In genomic region chr14:94042433-94043091, GRCh38 we compare ENCODE assay signal across 1 cellular context.
TF ChIP-seq lines count a peak whose summit lies in the region.

No MANE protein-coding gene starts in this region.

TF ChIP-seq in H1, 55 proteins besides CTCF, POLR2A, EP300 and RAD21:
- TF ChIP-seq KDM1A (IDR thresholded peaks at IDR 0.05; ENCODE audit: borderline replicate concordance, low read length): no peak
- TF ChIP-seq GTF2F1 (IDR thresholded peaks at IDR 0.05; ENCODE audit: borderline replicate concordance, low read depth, low read length): no peak
- no peak for TF ChIP-seq ZNF274 (IDR thresholded peaks at IDR 0.05; ENCODE audit: borderline replicate concordance, extremely low read depth, low read length)
- no peak for TF ChIP-seq CBX8 (IDR thresholded peaks at IDR 0.05; ENCODE audit: borderline replicate concordance, low read depth, low read length)
- no peak for TF ChIP-seq SAP30 (IDR thresholded peaks at IDR 0.05; ENCODE audit: insufficient read depth, insufficient replicate concordance, low read length)
- TF ChIP-seq SP2 (IDR thresholded peaks at IDR 0.05; ENCODE audit: low read length): no peak
- no peak for TF ChIP-seq ASH2L (IDR thresholded peaks at IDR 0.05; ENCODE audit: low read length)
- TF ChIP-seq RFX5 (IDR thresholded peaks at IDR 0.05; ENCODE audit: borderline replicate concordance, low read depth, low read length): no peak
- TF ChIP-seq RXRA (IDR thresholded peaks at IDR 0.05; ENCODE audit: insufficient read depth, low read depth, low read length): no peak
- TF ChIP-seq SIRT6 (IDR thresholded peaks at IDR 0.05; ENCODE audit: low read length): no peak
- TF ChIP-seq CEBPB (IDR thresholded peaks at IDR 0.05; ENCODE audit: low read depth, low read length): no peak
- TF ChIP-seq ATF2 (IDR thresholded peaks at IDR 0.05; ENCODE audit: low read length): no peak
- no peak for TF ChIP-seq KDM4A (IDR thresholded peaks at IDR 0.05; ENCODE audit: low read depth, low read length, severe bottlenecking)
